Comparison of ENCODE assay signal across 20 cellular contexts in the genomic region with DNA sequence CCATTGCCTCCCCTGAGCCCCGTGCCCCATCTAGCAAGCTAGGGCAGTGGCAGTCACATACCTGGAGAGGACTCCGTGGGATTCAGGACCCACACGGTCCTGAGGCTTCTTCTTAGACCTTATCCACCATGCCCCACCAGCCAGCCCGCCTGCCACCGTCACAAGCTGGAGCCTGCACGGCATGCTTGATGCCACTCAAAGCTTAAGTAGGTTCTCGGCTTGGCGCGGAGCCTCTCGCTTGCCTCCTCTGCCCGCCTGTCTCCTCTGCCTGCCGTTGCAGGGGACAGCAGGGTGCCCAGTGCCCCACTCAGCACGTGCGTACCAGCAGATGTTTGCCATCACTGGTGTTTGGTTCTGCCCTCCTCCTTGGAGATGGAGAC. TPM values are rescaled to one million over a fixed set of nuclear protein-coding genes. Genes with fewer than 3 reads are reported as not detected.
DNase-seq lines count a peak whose midpoint lies in the region; ATAC-seq and TF ChIP-seq lines count a peak whose summit lies in the region.
"Had no signal": no experiment of that assay in that cellular context is flagged by ENCODE, and none has a peak within 500 bp of the region (broad histone marks: within the 10 kb centered on the region; RNA-seq: fewer than 3 reads in every experiment).

No MANE protein-coding gene starts in this region.

- H3K4me1 Mint-ChIP-seq in natural killer cell treated with Interleukin-12 subunit alpha and Interleukin-12 subunit beta and Interleukin-15 and Interleukin-18, amount 100 ng/mL, for 72 hours (ENCODE audit: low read depth in 2 of 2) = no peaks in the 10 kb centered on the region
- H3K4me1 Mint-ChIP-seq: activated naive CD4-positive, alpha-beta T cell treated with anti-CD3 and anti-CD28 coated beads, Interleukin-2, amount 50 U/mL, for 24 hours; IgD-negative memory B cell had no signal

- no peaks in the 10 kb centered on the region for H3K36me3 ChIP-seq in Peyer's patch
- H3K36me3 ChIP-seq: HAP-1, pancreas had no signal

- no peaks in the 10 kb centered on the region for H3K4me1 ChIP-seq in Peyer's patch
- H3K4me1 ChIP-seq: HAP-1, pancreas had no signal

- ATAC-seq in natural killer cell treated with Interleukin-12 subunit alpha and Interleukin-12 subunit beta and Interleukin-15 and Interleukin-18, amount 100 ng/mL, for 72 hours = no peak
- ATAC-seq in HG03565 (IDR thresholded peaks at IDR 0.05; ENCODE audit: unreplicated experiment) = no peak
- ATAC-seq: left colon, pancreas had no signal

- no peak overlapping the region for H3K4me3 Mint-ChIP-seq in natural killer cell treated with Interleukin-12 subunit alpha and Interleukin-12 subunit beta and Interleukin-15 and Interleukin-18, amount 100 ng/mL, for 72 hours
- H3K4me3 Mint-ChIP-seq: activated naive CD4-positive, alpha-beta T cell treated with anti-CD3 and anti-CD28 coated beads, Interleukin-2, amount 50 U/mL, for 24 hours; brain; IgD-negative memory B cell had no signal

- peaks cover 5 to 26% of the 10 kb centered on the region in 2 donors for H3K27me3 Mint-ChIP-seq in natural killer cell treated with Interleukin-12 subunit alpha and Interleukin-12 subunit beta and Interleukin-15 and Interleukin-18, amount 100 ng/mL, for 72 hours

- DNase-seq in D341Med (ENCODE audit: low spot score) (peak; percentile 24), DMS79 treated with DMSO at 0.1 percent for 48 hours (lab: John Stamatoyannopoulos, UW) (peak; percentile 66), Peyer's patch (peak in 2 of 3 donors; percentile 34 to 37), substantia nigra (lab: John Stamatoyannopoulos, UW) (no peak), hepatic stellate cell (ENCODE audit: low spot score) (no peak)
- DNase-seq in natural killer cell treated with Interleukin-12 subunit alpha and Interleukin-12 subunit beta and Interleukin-15 and Interleukin-18, amount 100 ng/mL, for 72 hours (ENCODE audit: low spot score) = peak; percentile 40
- DNase-seq: activated CD4-positive, alpha-beta T cell treated with anti-CD3 and anti-CD28 coated beads for 48 hours; foreskin melanocyte; NCI-H2107; NCI-H82; stimulated activated CD4-positive, alpha-beta T cell treated with anti-CD3 and anti-CD28 coated beads, Interleukin-4, amount 100 ng/mL, for 1 hour had no signal

- H3K27me3 ChIP-seq in Peyer's patch = no peaks in the 10 kb centered on the region
- H3K27me3 ChIP-seq: pancreas had no signal

- H3K27ac ChIP-seq in Peyer's patch (no peak overlapping the region), substantia nigra (ENCODE audit: low read depth, low read length, poor library complexity, severe bottlenecking) (no peak overlapping the region)
- H3K27ac ChIP-seq: pancreas, SK-N-MC had no signal

- H3K9me3 ChIP-seq in Peyer's patch = no peaks in the 10 kb centered on the region
- H3K9me3 ChIP-seq: HAP-1, pancreas had no signal

- TF ChIP-seq CTCF in Peyer's patch (IDR thresholded peaks at IDR 0.05) = no peak

- no peak overlapping the region for H3K4me3 ChIP-seq in Peyer's patch
- H3K4me3 ChIP-seq: HAP-1, pancreas, SK-N-MC had no signal

- H3K27ac Mint-ChIP-seq in natural killer cell treated with Interleukin-12 subunit alpha and Interleukin-12 subunit beta and Interleukin-15 and Interleukin-18, amount 100 ng/mL, for 72 hours = no peak overlapping the region
- H3K27ac Mint-ChIP-seq: activated naive CD4-positive, alpha-beta T cell treated with anti-CD3 and anti-CD28 coated beads, Interleukin-2, amount 50 U/mL, for 24 hours; IgD-negative memory B cell had no signal

- no peaks in the 10 kb centered on the region for H3K36me3 Mint-ChIP-seq in natural killer cell treated with Interleukin-12 subunit alpha and Interleukin-12 subunit beta and Interleukin-15 and Interleukin-18, amount 100 ng/mL, for 72 hours
- H3K36me3 Mint-ChIP-seq: activated naive CD4-positive, alpha-beta T cell treated with anti-CD3 and anti-CD28 coated beads, Interleukin-2, amount 50 U/mL, for 24 hours; brain; IgD-negative memory B cell had no signal

- no peak for TF ChIP-seq POLR2A in Peyer's patch (IDR thresholded peaks at IDR 0.05)

- H3K9me3 Mint-ChIP-seq in natural killer cell treated with Interleukin-12 subunit alpha and Interleukin-12 subunit beta and Interleukin-15 and Interleukin-18, amount 100 ng/mL, for 72 hours = no peaks in the 10 kb centered on the region
- H3K9me3 Mint-ChIP-seq: activated naive CD4-positive, alpha-beta T cell treated with anti-CD3 and anti-CD28 coated beads, Interleukin-2, amount 50 U/mL, for 24 hours had no signal

RNA-seq across cellular contexts. Expression of a gene that starts 14.1 kb away (rescaled TPM):
- total RNA-seq in Peyer's patch = not detected
- total RNA-seq in natural killer cell treated with Interleukin-12 subunit alpha and Interleukin-12 subunit beta and Interleukin-15 and Interleukin-18, amount 100 ng/mL, for 72 hours = not detected
- total RNA-seq: left colon, skeletal muscle tissue had no signal

Comparison
In these comparisons a context has a peak if more than half of its experiments do, and no peak if none do; other contexts are left out.
1. DNase-seq: peak in D341Med (single experiment), DMS79 treated with DMSO at 0.1 percent for 48 hours (single experiment), Peyer's patch (2 of 3) and natural killer cell treated with Interleukin-12 subunit alpha and Interleukin-12 subunit beta and Interleukin-15 and Interleukin-18, amount 100 ng/mL, for 72 hours (single experiment); none in substantia nigra (0 of 49) and hepatic stellate cell (single experiment).